In the genomic region with DNA sequence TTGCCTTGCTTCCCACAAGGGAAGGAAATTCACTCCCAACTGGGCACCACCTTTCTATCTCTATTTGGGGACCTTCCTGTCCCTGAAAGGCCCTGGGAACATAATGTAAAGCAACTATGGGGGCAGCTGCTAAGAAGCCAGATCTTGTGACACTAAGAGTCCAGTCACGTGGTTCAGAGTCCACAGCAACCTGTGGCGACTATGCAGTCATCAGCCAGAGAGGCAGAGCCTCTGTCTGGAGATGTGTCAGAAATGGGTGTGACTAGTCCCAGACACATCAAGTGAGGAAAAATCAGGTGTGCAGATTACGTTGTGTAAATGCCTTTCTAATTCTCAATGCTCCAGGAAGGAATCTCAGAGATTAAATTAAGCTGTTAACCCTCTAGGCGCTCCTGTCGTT, we compare ENCODE assay signal across 9 cellular contexts. TPM values are rescaled to one million over a fixed set of nuclear protein-coding genes. Genes with fewer than 3 reads are reported as not detected.
DNase-seq lines count a peak whose midpoint lies in the region; ATAC-seq, FAIRE-seq and TF ChIP-seq lines count a peak whose summit lies in the region.
"Had no signal": no experiment of that assay in that cellular context is flagged by ENCODE, and none has a peak within 500 bp of the region (broad histone marks: within the 10 kb centered on the region; RNA-seq: fewer than 3 reads in every experiment).

No MANE protein-coding gene starts in this region.

- H3K27ac Mint-ChIP-seq in activated CD4-positive, alpha-beta T cell treated with anti-CD3 and anti-CD28 coated beads for 36 hours = peak overlapping the region; percentile 41

- no peak for FAIRE-seq in small intestine (lab: Jason Lieb, UNC)

- no TSS peak for BruUV-seq in PC-9 (replicated peaks; lab: Mats Ljungman, UMichigan)

- H3K4me3 Mint-ChIP-seq in activated CD4-positive, alpha-beta T cell treated with anti-CD3 and anti-CD28 coated beads for 36 hours = peak overlapping the region; percentile 57

- no peak for TF ChIP-seq CTCF in PC-9 (conservative IDR thresholded peaks at IDR 0.05)
- no peak for TF ChIP-seq CTCF in ovary (IDR thresholded peaks at IDR 0.05)
- no peak for TF ChIP-seq CTCF in omental fat pad (IDR thresholded peaks at IDR 0.05)

- POLR2A ChIA-PET in activated CD4-positive, alpha-beta T cell treated with anti-CD3 and anti-CD28 coated beads for 36 hours (lab: Charles Lee) = no interaction called here
- POLR2A ChIA-PET in PC-9 (lab: Charles Lee; ENCODE audit: unreplicated experiment) = interaction anchor here (0.6 kb wide), 1 partner anchor 323 kb away, joined by 12 read pairs; no protein-coding TSS in a partner anchor

- H3K79me2 ChIP-seq in PC-9 (ENCODE audit: low read depth) = no peaks in the 10 kb centered on the region

- H3K36me3 Mint-ChIP-seq in activated CD4-positive, alpha-beta T cell treated with anti-CD3 and anti-CD28 coated beads for 36 hours (ENCODE audit: low read depth) = peaks cover 2% of the 10 kb centered on the region

- CTCF ChIA-PET in activated CD4-positive, alpha-beta T cell treated with anti-CD3 and anti-CD28 coated beads for 36 hours (lab: Charles Lee) = interaction anchor here (0.7 to 5.0 kb wide), 29 partner anchors 10 to 193 kb away, joined by 3 to 26 read pairs (median 5); a partner anchor contains a TSS
- CTCF ChIA-PET in PC-9 (lab: Charles Lee) = interaction anchor here (1.0 kb wide), 1 partner anchor 11 kb away, joined by 3 read pairs; no protein-coding TSS in a partner anchor

- no peak for TF ChIP-seq EP300 in ovary (IDR thresholded peaks at IDR 0.05)

- peaks cover 64% of the 10 kb centered on the region for H3K4me1 Mint-ChIP-seq in activated CD4-positive, alpha-beta T cell treated with anti-CD3 and anti-CD28 coated beads for 36 hours

- DNase-seq in activated CD4-positive, alpha-beta T cell treated with anti-CD3 and anti-CD28 coated beads for 36 hours = peak; percentile 70
- no peak for DNase-seq in activated CD4-positive, alpha-beta T cell treated with anti-CD3 and anti-CD28 coated beads, Interleukin-2, amount 50 U/mL, for 1 hour
- DNase-seq in PC-9 (peak; percentile 14 to 65), small intestine (peak; percentile 22), NCI-H446 (lab: John Stamatoyannopoulos, UW) (no peak), ovary (no peak), omental fat pad (ENCODE audit: low spot score) (no peak)

- no peak for TF ChIP-seq POLR2A in ovary (IDR thresholded peaks at IDR 0.05)

- no peaks in the 10 kb centered on the region for H3K27me3 ChIP-seq in PC-9 (ENCODE audit: insufficient read depth, low read depth)
- H3K27me3 ChIP-seq in ectodermal cell (ENCODE audit: control insufficient read depth, insufficient read depth, low read length, poor library complexity, severe bottlenecking) = peaks cover 30% of the 10 kb centered on the region
- peaks cover 0 to 3% of the 10 kb centered on the region in 2 donors for H3K27me3 ChIP-seq in small intestine (ENCODE audit: control insufficient read depth in 2 of 2, insufficient read depth in 2 of 2, low read length in 2 of 2)
- H3K27me3 ChIP-seq in ovary = no peaks in the 10 kb centered on the region

- no peak overlapping the region for H2AFZ ChIP-seq in PC-9

- 0 out of 2 replicates have a peak, but pooled peaks cover 11% of the 10 kb centered on the region for H3K4me1 ChIP-seq in PC-9 (replicated peaks; ENCODE audit: insufficient read depth)
- peaks cover 5% of the 10 kb centered on the region for H3K4me1 ChIP-seq in ectodermal cell (ENCODE audit: control insufficient read depth, insufficient read depth, low read length)
- no peaks in the 10 kb centered on the region for H3K4me1 ChIP-seq in small intestine (ENCODE audit: control insufficient read depth in 2 of 2, insufficient read depth in 1 of 2, low read depth in 1 of 2, low read length in 1 of 2)
- H3K4me1 ChIP-seq in ovary (ENCODE audit: insufficient read depth) = no peaks in the 10 kb centered on the region
- H3K4me1 ChIP-seq: BE2C had no signal

- no peak overlapping the region for H3K27ac ChIP-seq in PC-9
- no peak overlapping the region for H3K27ac ChIP-seq in ectodermal cell (ENCODE audit: insufficient read depth, low read depth, low read length, poor library complexity, severe bottlenecking)
- H3K27ac ChIP-seq in small intestine (ENCODE audit: low read depth in 1 of 2, low read length in 1 of 2) = no peak overlapping the region
- no peak overlapping the region for H3K27ac ChIP-seq in ovary

- no peaks in the 10 kb centered on the region for H4K20me1 ChIP-seq in PC-9 (ENCODE audit: insufficient read depth)

- intact Hi-C loops in activated CD4-positive, alpha-beta T cell treated with anti-CD3 and anti-CD28 coated beads for 36 hours (cut with DNase I, micrococcal nuclease) = loop anchor here (1.0 to 10.0 kb wide), 4 partner anchors 41 to 352 kb away; a partner anchor contains a TSS
- intact Hi-C loops in PC-9 (cut with micrococcal nuclease; ENCODE audit: unreplicated experiment) (loop anchor here (2.0 kb wide), 1 partner anchor 70 kb away; no protein-coding TSS in a partner anchor), ovary (cut with DNase I) (no loop called here)

- H3K27me3 Mint-ChIP-seq in activated CD4-positive, alpha-beta T cell treated with anti-CD3 and anti-CD28 coated beads for 36 hours = no peaks in the 10 kb centered on the region

- WGBS in ectodermal cell, 2 experiments = 13 to 22% methylated on average over 5 of the region's 5 CpGs
- WGBS in small intestine, 3 donors = 11 to 43% (median 22%) methylated on average over 5 of the region's 5 CpGs
- 7 to 17% (median 15%) methylated on average over 5 of the region's 5 CpGs for WGBS in ovary, 3 donors

- H3F3A ChIP-seq in PC-9 (ENCODE audit: insufficient read depth, low read depth) = peaks cover 8% of the 10 kb centered on the region; the same call in 1 of the 2 replicates

- ATAC-seq in activated CD4-positive, alpha-beta T cell treated with anti-CD3 and anti-CD28 coated beads for 36 hours = peak; percentile 80
- no peak for ATAC-seq in omental fat pad (ENCODE audit: low FRiP score)

- H3K9me3 Mint-ChIP-seq in activated CD4-positive, alpha-beta T cell treated with anti-CD3 and anti-CD28 coated beads for 36 hours (ENCODE audit: low read depth) = no peaks in the 10 kb centered on the region

- no peaks in the 10 kb centered on the region for H3K9me2 ChIP-seq in PC-9 (ENCODE audit: insufficient read depth)

- H3K9me3 ChIP-seq in PC-9 (ENCODE audit: insufficient read depth, low read depth) = no peaks in the 10 kb centered on the region
- H3K9me3 ChIP-seq in ectodermal cell (ENCODE audit: control insufficient read depth, low read length) = no peaks in the 10 kb centered on the region
- no peaks in the 10 kb centered on the region for H3K9me3 ChIP-seq in small intestine (ENCODE audit: control insufficient read depth, low read depth)
- H3K9me3 ChIP-seq in ovary = peaks cover 0 to 7% of the 10 kb centered on the region in 2 donors
- H3K9me3 ChIP-seq: BE2C had no signal

- H3K4me3 ChIP-seq in PC-9 (no peak overlapping the region), ectodermal cell (ENCODE audit: insufficient read depth, low read depth, low read length) (peak overlapping the region; percentile 18), small intestine (ENCODE audit: low read depth in 1 of 2, low read length in 2 of 2) (no peak overlapping the region), ovary (no peak overlapping the region)

- H3K36me3 ChIP-seq in PC-9 (ENCODE audit: low read depth) (no peaks in the 10 kb centered on the region), ectodermal cell (ENCODE audit: control insufficient read depth, insufficient read depth, low read length) (no peaks in the 10 kb centered on the region), small intestine (ENCODE audit: control insufficient read depth in 2 of 2, insufficient read depth in 2 of 2, low read length in 2 of 2) (no peaks in the 10 kb centered on the region), ovary (no peaks in the 10 kb centered on the region)
- H3K36me3 ChIP-seq: BE2C had no signal

- H3K4me2 ChIP-seq in PC-9 = peak overlapping the region; percentile 63

RNA-seq across cellular contexts. Expression of a gene that starts 26.6 kb away (rescaled TPM):
- 100 to 1,000 TPM in 1 of 2 experiments, 10 to 100 TPM in 1; 76.1 to 109 TPM for total RNA-seq in activated CD4-positive, alpha-beta T cell treated with anti-CD3 and anti-CD28 coated beads for 36 hours
- total RNA-seq in PC-9 (2021) (0.31 and 0.85 TPM in 2 replicates), ovary (1 to 10 TPM in 5 of 7 donors, under 1 TPM in 1, not detected in 1; 0.30 to 6.0 (median 2.4) TPM), omental fat pad (1 to 10 TPM in 2 of 4 donors, under 1 TPM in 1, not detected in 1; 0.93 to 1.9 (median 1.1) TPM)
- polyA plus RNA-seq in ectodermal cell (2013, experiment 1 of 4) = 0.57 TPM
- 0.52 TPM for polyA plus RNA-seq in ectodermal cell (2013, experiment 2 of 4)
- polyA plus RNA-seq in ectodermal cell (2013, experiment 3 of 4) = not detected
- polyA plus RNA-seq in ectodermal cell (2013, experiment 4 of 4) = 0.24 TPM
- polyA plus RNA-seq in small intestine (1 to 10 TPM; 2.0 to 8.1 (median 2.1) TPM), ovary (1 to 10 TPM in 1 of 2 donors, under 1 TPM in 1; 0.70 to 4.8 TPM)

Comparison
In these comparisons a context has a peak if more than half of its experiments do, and no peak if none do; other contexts are left out.
1. DNase-seq: peak in activated CD4-positive, alpha-beta T cell treated with anti-CD3 and anti-CD28 coated beads for 36 hours (single experiment), PC-9 (2 of 2) and small intestine (single experiment); none in activated CD4-positive, alpha-beta T cell treated with anti-CD3 and anti-CD28 coated beads, Interleukin-2, amount 50 U/mL, for 1 hour (single experiment), NCI-H446 (0 of 2), ovary (0 of 5) and omental fat pad (single experiment).
2. RNA of a gene that starts 26.6 kb away (total RNA-seq): 76.1 to 109 TPM in activated CD4-positive, alpha-beta T cell treated with anti-CD3 and anti-CD28 coated beads for 36 hours; 0.30 to 6.0 TPM in ovary, 0.93 to 1.9 TPM in omental fat pad and 0.31 to 0.85 TPM in PC-9; every median in the first group is over 10 times any median in the second.
3. intact Hi-C loops: an anchor here in activated CD4-positive, alpha-beta T cell treated with anti-CD3 and anti-CD28 coated beads for 36 hours (1.0 to 10.0 kb wide) and PC-9 (2.0 kb wide); none called in ovary.